Comparison of ENCODE assay signal across 8 cellular contexts in the genomic region with DNA sequence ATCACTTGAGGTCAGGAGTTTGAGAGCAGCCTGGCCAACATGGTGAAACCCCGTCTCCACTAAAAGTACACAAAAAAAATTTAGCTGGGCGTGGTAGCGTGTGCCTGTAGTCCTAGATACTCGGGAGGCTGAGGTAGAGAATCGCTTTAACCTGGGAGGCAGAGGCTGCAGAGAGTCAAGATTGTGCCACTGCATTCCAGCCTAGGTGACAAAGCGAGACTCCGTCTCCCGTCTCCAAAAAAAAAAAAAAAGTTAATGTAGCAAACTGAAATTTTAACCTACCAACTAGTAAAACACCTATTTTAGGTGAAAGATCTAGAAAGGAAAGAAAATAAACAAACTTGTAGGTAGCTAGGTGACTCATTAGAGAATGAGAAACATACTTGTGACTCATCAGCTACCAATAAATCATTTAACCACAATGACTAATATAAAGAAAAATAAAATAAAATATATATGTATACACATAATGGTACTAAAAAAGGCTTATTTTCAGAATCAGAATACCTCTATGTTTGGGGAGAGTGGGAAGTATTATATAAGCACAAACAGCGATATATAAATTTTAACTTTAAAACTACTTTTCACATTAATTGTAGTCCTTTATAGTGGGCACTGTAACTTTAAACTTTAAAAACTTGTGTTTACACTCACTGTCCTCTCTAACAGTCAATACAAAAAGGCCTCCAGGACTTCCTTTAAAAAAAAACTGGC. TPM values are rescaled to one million over a fixed set of nuclear protein-coding genes. Genes with fewer than 3 reads are reported as not detected.
DNase-seq lines count a peak whose midpoint lies in the region; ATAC-seq and TF ChIP-seq lines count a peak whose summit lies in the region.

No MANE protein-coding gene starts in this region.

- no peak overlapping the region for H3K4me3 ChIP-seq in tibial nerve

- no peak for TF ChIP-seq CTCF in tibial nerve (IDR thresholded peaks at IDR 0.05)

- H3K27ac ChIP-seq in tibial nerve: no peak overlapping the region

- no peaks in the 10 kb centered on the region for H3K9me3 ChIP-seq in tibial nerve

- H3K4me1 ChIP-seq in tibial nerve: peaks cover 0 to 16% (median 2%) of the 10 kb centered on the region in 4 donors

- TF ChIP-seq POLR2A in tibial nerve (IDR thresholded peaks at IDR 0.05): no peak

- H3K27me3 ChIP-seq in tibial nerve: no peaks in the 10 kb centered on the region

- H3K36me3 ChIP-seq in tibial nerve: peaks cover 0 to 6% (median 0%) of the 10 kb centered on the region in 3 donors

- peak; percentile 17 for DNase-seq in T-helper 9 cell
- DNase-seq in fibroblast of gingiva (ENCODE audit: low read depth): peak; percentile 10
- no peak for DNase-seq in GDM1 (lab: John Stamatoyannopoulos, UW)
- no peak for DNase-seq in NCI-H187 (lab: John Stamatoyannopoulos, UW)
- no peak for DNase-seq in NCI-H1436 treated with DMSO at 0.1 percent for 48 hours (lab: John Stamatoyannopoulos, UW)
- DNase-seq in tibial nerve (ENCODE audit: low spot score in 2 of 2): no peak

- peak; percentile 71 for ATAC-seq in GM18867 (IDR thresholded peaks at IDR 0.05; ENCODE audit: unreplicated experiment)
- ATAC-seq in HG03060 (IDR thresholded peaks at IDR 0.05; ENCODE audit: low read depth, unreplicated experiment): peak; percentile 81

- 92 to 93% methylated on average over 9 of the region's 9 CpGs for WGBS in tibial nerve, 2 donors

- TF ChIP-seq EP300 in tibial nerve (IDR thresholded peaks at IDR 0.05): no peak

RNA-seq across cellular contexts. Expression of gene DARS1, which starts 36.6 kb away (rescaled TPM):
- total RNA-seq in tibial nerve: 10 to 100 TPM; 43.7 to 56.7 (median 50.3) TPM

Comparison
In these comparisons a context has a peak if more than half of its experiments do, and no peak if none do; other contexts are left out.
1. DNase-seq: peak in T-helper 9 cell (single experiment) and fibroblast of gingiva (single experiment); none in GDM1 (single experiment), NCI-H187 (0 of 2), NCI-H1436 treated with DMSO at 0.1 percent for 48 hours (single experiment) and tibial nerve (0 of 2).